Comparison of ENCODE assay signal across 1 cellular context in the genomic region with DNA sequence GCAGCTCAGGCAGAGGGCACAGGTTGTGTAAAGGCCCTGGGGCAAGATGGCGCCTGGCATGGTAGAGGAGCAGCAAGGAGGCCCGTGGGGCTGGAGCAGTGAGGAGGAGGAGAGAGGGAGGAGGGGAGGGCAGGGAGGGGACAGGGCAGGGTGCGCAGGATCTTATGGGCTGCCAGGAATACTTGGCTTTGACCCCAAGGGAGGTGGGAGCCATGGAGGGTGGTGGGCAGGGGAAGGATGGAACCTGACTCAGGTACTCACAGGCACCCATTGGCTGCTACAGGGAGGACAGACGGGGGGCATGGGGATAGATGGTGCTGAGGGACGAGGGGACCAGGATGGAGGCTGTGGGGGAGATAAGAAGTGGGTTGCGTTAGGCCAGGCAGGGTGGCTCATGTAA.
TF ChIP-seq lines count a peak whose summit lies in the region.

No MANE protein-coding gene starts in this region.

TF ChIP-seq in HepG2, 621 proteins besides CTCF, POLR2A, EP300 and RAD21:
- TF ChIP-seq ZFX (CRISPR knock-in tag; IDR thresholded peaks at IDR 0.05; ENCODE audit: low read depth) (no peak), TCF7 (IDR thresholded peaks at IDR 0.05; ENCODE audit: low read depth) (no peak), ZNF20 (CRISPR knock-in tag; IDR thresholded peaks at IDR 0.05) (no peak), HNRNPH1 (optimal IDR thresholded peaks at IDR 0.05; ENCODE audit: low read depth, low read length) (no peak), PCBP1 (IDR thresholded peaks at IDR 0.05; ENCODE audit: borderline replicate concordance, low read depth, low read length) (0 out of 2 replicates have a peak, but pooled peaks have one; percentile 56)
